In the genomic region with DNA sequence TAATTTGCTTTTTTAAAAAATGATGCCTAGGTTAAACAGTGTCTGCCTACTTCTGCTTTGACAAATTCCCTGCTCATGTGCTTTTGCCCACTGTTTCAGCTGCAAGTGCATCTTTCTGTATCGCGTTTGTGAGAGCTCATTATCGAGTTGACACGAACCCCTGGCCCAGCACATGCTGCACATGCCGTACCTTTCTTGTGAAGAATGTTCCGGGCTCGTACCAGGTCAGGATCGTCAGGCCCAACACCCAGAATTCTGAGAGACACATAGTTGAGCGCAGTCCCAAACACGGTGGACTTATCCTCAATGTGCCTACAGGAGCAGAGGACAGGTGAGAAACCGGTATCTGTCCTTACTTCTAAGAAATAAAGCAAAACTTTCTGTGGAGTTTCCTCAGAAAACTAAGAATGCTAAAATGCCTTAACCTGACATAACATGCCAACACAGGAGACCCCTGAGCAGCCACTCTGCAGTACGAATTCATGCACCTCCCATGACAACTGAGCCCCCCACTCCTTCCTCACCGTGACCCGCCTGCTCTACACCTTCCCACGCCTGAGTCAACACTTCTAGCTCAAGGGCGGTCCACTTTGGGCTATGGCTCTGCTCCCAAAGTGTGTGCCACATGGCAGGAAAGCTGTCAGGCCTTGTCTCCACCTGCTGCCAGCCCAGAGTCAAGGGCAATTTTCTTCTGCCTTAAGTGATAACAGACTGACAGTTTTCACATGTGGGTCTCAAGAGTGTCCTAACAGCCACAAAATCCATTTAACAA, we compare ENCODE assay signal across 27 cellular contexts. TPM values are rescaled to one million over a fixed set of nuclear protein-coding genes. Genes with fewer than 3 reads are reported as not detected.
DNase-seq lines count a peak whose midpoint lies in the region; ATAC-seq and TF ChIP-seq lines count a peak whose summit lies in the region.
"Had no signal": no experiment of that assay in that cellular context is flagged by ENCODE, and none has a peak within 500 bp of the region (broad histone marks: within the 10 kb centered on the region; RNA-seq: fewer than 3 reads in every experiment).

No MANE protein-coding gene starts in this region.

- H2AFZ ChIP-seq in mesenchymal stem cell (ENCODE audit: low read depth, low read length): no peak overlapping the region
- H2AFZ ChIP-seq: hepatocyte had no signal

- no peak overlapping the region for H3K14ac ChIP-seq in mesenchymal stem cell (ENCODE audit: low read length in 2 of 2)

- H2BK15ac ChIP-seq in mesenchymal stem cell (ENCODE audit: low read depth, poor library complexity, severe bottlenecking): no peak overlapping the region

- no peak overlapping the region for H2BK5ac ChIP-seq in mesenchymal stem cell (ENCODE audit: low read depth, low read length, poor library complexity, severe bottlenecking)

- TF ChIP-seq CTCF in suprapubic skin (IDR thresholded peaks at IDR 0.05): no peak

- H2BK12ac ChIP-seq in mesenchymal stem cell (ENCODE audit: low read length in 2 of 2): no peak overlapping the region

- H3K36me3 ChIP-seq in mesenchymal stem cell (ENCODE audit: control insufficient read depth in 1 of 2, insufficient read depth in 2 of 2, low read depth in 1 of 2, low read length in 2 of 2) (peaks cover 54 to 56% of the 10 kb centered on the region in 2 experiments), suprapubic skin (peaks cover 39% of the 10 kb centered on the region)

- no peak overlapping the region for H3K18ac ChIP-seq in mesenchymal stem cell (ENCODE audit: low read depth in 1 of 2, low read length in 2 of 2)

- H3K79me1 ChIP-seq in mesenchymal stem cell (replicated peaks; ENCODE audit: low read length, poor library complexity, severe bottlenecking): peaks cover 27% of the 10 kb centered on the region

- TF ChIP-seq POLR2A in suprapubic skin (IDR thresholded peaks at IDR 0.05): no peak

- no peak overlapping the region for H4K91ac ChIP-seq in mesenchymal stem cell (ENCODE audit: low read length)

- intact Hi-C loops in Right ventricle myocardium superior (cut with DNase I): no loop called here

- peaks cover 15% of the 10 kb centered on the region for H3K4me1 ChIP-seq in mesenchymal stem cell (ENCODE audit: control insufficient read depth, insufficient read depth, low read depth, low read length)
- peaks cover 22% of the 10 kb centered on the region for H3K4me1 ChIP-seq in suprapubic skin

- 86% methylated on average over 16 of the region's 16 CpGs for WGBS in mesenchymal stem cell
- WGBS in suprapubic skin: 82% methylated on average over 15 of the region's 16 CpGs

- H3K23ac ChIP-seq in mesenchymal stem cell (ENCODE audit: low read length in 2 of 2): no peak overlapping the region

- H2AK5ac ChIP-seq in mesenchymal stem cell (ENCODE audit: low read length, severe bottlenecking): no peak overlapping the region

- DNase-seq in DMS 273 (lab: John Stamatoyannopoulos, UW; ENCODE audit: unreplicated experiment): peak; percentile 24
- DNase-seq in DMS 273 treated with DMSO at 0.1 percent for 48 hours (lab: John Stamatoyannopoulos, UW): no peak
- DNase-seq in Right ventricle myocardium superior: peak; percentile 64
- DNase-seq in mesenchymal stem cell: no peak
- DNase-seq in suprapubic skin (ENCODE audit: low spot score in 2 of 2): peak; percentile 29 to 40
- DNase-seq in T-helper 2 cell: no peak
- DNase-seq in DMS79 treated with DMSO at 0.1 percent for 48 hours (lab: John Stamatoyannopoulos, UW): no peak
- DNase-seq: activated CD4-positive, alpha-beta T cell treated with anti-CD3 and anti-CD28 coated beads, Interleukin-2, amount 50 U/mL, for 48 hours; activated effector memory CD4-positive, alpha-beta T cell treated with Interleukin-2 at 50 U/mL for 16 hours; caudate nucleus; EL; endodermal cell; foreskin keratinocyte; midbrain; naive thymus-derived CD4-positive, alpha-beta T cell; NCI-H187; NCI-H69; occipital lobe; SJCRH30 had no signal

- peak overlapping the region; percentile 18 for H3K9ac ChIP-seq in mesenchymal stem cell (ENCODE audit: low read length)

- H3K27me3 ChIP-seq in mesenchymal stem cell (ENCODE audit: control insufficient read depth in 1 of 2, insufficient read depth in 1 of 2, low read length in 2 of 2) (no peaks in the 10 kb centered on the region), suprapubic skin (no peaks in the 10 kb centered on the region)
- H3K27me3 ChIP-seq: foreskin keratinocyte, hepatocyte, SJCRH30 had no signal

- TF ChIP-seq EP300 in suprapubic skin (IDR thresholded peaks at IDR 0.05): no peak

- no peak overlapping the region for H4K8ac ChIP-seq in mesenchymal stem cell (ENCODE audit: low read length)

- H3K4ac ChIP-seq in mesenchymal stem cell (ENCODE audit: low read depth in 1 of 2, low read length in 2 of 2): no peak overlapping the region

- H3K27ac ChIP-seq in mesenchymal stem cell (ENCODE audit: low read length, poor library complexity, severe bottlenecking) (no peak overlapping the region), suprapubic skin (no peak overlapping the region)
- H3K27ac ChIP-seq: 22Rv1, C4-2B, foreskin keratinocyte, hepatocyte, SJCRH30 had no signal

- no peaks in the 10 kb centered on the region for H3K9me3 ChIP-seq in mesenchymal stem cell (ENCODE audit: control insufficient read depth, low read length)
- no peaks in the 10 kb centered on the region for H3K9me3 ChIP-seq in suprapubic skin
- H3K9me3 ChIP-seq: SJCRH30 had no signal

- no peak overlapping the region for H3K4me2 ChIP-seq in mesenchymal stem cell (ENCODE audit: low read length, poor library complexity, severe bottlenecking)
- H3K4me2 ChIP-seq: hepatocyte had no signal

- H2BK120ac ChIP-seq in mesenchymal stem cell (ENCODE audit: low read depth, low read length): no peak overlapping the region

- ATAC-seq in Right ventricle myocardium superior (ENCODE audit: poor library complexity): peak; percentile 82
- no peak for ATAC-seq in GM21717 (IDR thresholded peaks at IDR 0.05; ENCODE audit: unreplicated experiment)
- ATAC-seq: activated CD4-positive, CD25-positive, alpha-beta regulatory T cell treated with anti-CD3 and anti-CD28 coated beads, Interleukin-2, amount 50 U/mL, for 24 hours; esophagus mucosa; foreskin keratinocyte; left lobe of liver; naive thymus-derived CD4-positive, alpha-beta T cell; Panc1 had no signal

- no peak overlapping the region for H3K4me3 ChIP-seq in mesenchymal stem cell (ENCODE audit: insufficient read depth in 1 of 2, low read depth in 1 of 2, low read length in 2 of 2)
- no peak overlapping the region for H3K4me3 ChIP-seq in suprapubic skin
- H3K4me3 ChIP-seq: hepatocyte, SJCRH30 had no signal

RNA-seq across cellular contexts. Expression of gene LSS, which starts 6.7 kb away (rescaled TPM):
- total RNA-seq in Right ventricle myocardium superior: 57.9 TPM
- 120 TPM for polyA plus RNA-seq in mesenchymal stem cell (2013, experiment 1 of 2)
- polyA plus RNA-seq in mesenchymal stem cell (2013, experiment 2 of 2): 119 TPM
- total RNA-seq in suprapubic skin: 100 to 1,000 TPM; 128 to 251 (median 164) TPM

RNA-seq across cellular contexts. Expression of gene SPATC1L, which starts 37.6 kb away (rescaled TPM):
- total RNA-seq in Right ventricle myocardium superior (6.3 TPM), suprapubic skin (10 to 100 TPM in 2 of 4 donors, 1 to 10 TPM in 2; 2.5 to 15.0 (median 6.9) TPM)
- polyA plus RNA-seq in mesenchymal stem cell (2013, experiment 1 of 2): 39.1 TPM
- polyA plus RNA-seq in mesenchymal stem cell (2013, experiment 2 of 2): 40.8 TPM

Comparison
In these comparisons a context has a peak if more than half of its experiments do, and no peak if none do; other contexts are left out.
1. DNase-seq: peak in DMS 273 (single experiment), Right ventricle myocardium superior (single experiment) and suprapubic skin (2 of 2); none in DMS 273 treated with DMSO at 0.1 percent for 48 hours (single experiment), mesenchymal stem cell (single experiment), T-helper 2 cell (0 of 5) and DMS79 treated with DMSO at 0.1 percent for 48 hours (single experiment).